23 cellular contexts compared by ENCODE assay signal in the genomic region with DNA sequence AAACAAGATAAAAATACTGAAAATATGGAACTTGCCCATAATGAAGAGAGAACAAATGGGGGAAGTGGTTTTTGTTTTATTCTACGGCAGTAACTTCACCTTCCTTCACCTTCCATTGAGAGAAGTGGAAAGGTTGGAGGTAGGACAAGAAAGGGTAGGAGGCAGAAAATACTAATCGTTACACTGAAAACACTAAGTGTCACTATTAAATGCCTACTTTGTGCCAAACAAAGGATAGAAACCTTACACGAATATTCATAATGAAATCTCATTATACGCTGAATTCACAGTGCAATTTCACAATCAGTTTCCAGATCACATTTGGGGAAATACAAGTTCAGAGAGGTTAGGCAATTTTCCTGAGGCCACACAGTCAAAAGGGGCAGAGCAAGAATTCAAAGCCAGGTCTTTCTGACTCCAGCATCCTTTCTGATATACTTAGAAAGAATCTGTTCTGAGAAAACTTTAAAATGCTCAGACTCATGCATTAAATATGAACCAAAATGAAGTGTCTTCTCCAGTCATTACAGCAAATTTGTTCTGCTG. TPM values are rescaled to one million over a fixed set of nuclear protein-coding genes. Genes with fewer than 3 reads are reported as not detected.
DNase-seq lines count a peak whose midpoint lies in the region; ATAC-seq and TF ChIP-seq lines count a peak whose summit lies in the region.
"Had no signal": no experiment of that assay in that cellular context is flagged by ENCODE, and none has a peak within 500 bp of the region (broad histone marks: within the 10 kb centered on the region; RNA-seq: fewer than 3 reads in every experiment).

No MANE protein-coding gene starts in this region.

- TF ChIP-seq EP300 in stomach (IDR thresholded peaks at IDR 0.05): no peak

- no peak overlapping the region for H3K27ac ChIP-seq in CD4-positive, alpha-beta memory T cell (ENCODE audit: low read depth, low read length)
- no peak overlapping the region for H3K27ac ChIP-seq in stomach
- H3K27ac ChIP-seq: left lung, neutrophil, right lobe of liver, SJSA1, transverse colon had no signal

- peaks cover 66% of the 10 kb centered on the region for H3K4me1 Mint-ChIP-seq in activated T-cell treated with anti-CD3 and anti-CD28 coated beads, Interleukin-2, amount 50 U/mL, for 4 hours (ENCODE audit: low read depth)
- H3K4me1 Mint-ChIP-seq in CD4-positive, alpha-beta memory T cell: peaks cover 24 to 51% (median 36%) of the 10 kb centered on the region in 4 donors
- peaks cover 66% of the 10 kb centered on the region for H3K4me1 Mint-ChIP-seq in activated CD4-positive, alpha-beta memory T cell treated with anti-CD3 and anti-CD28 coated beads for 36 hours (ENCODE audit: low read depth)
- peaks cover 73% of the 10 kb centered on the region for H3K4me1 Mint-ChIP-seq in dendritic cell treated with granulocyte-macrophage colony-stimulating factor and Interleukin-4, amounts not matched to agents 40 ng/mL and 50 ng/mL, for 4 days (ENCODE audit: low read depth)
- peaks cover 28 to 56% of the 10 kb centered on the region in 2 donors for H3K4me1 Mint-ChIP-seq in stimulated activated naive B cell treated with anti-CD40 and anti-IgM and Interleukin-4, amounts not matched to agents 10 μg/mL and 1 μg/mL and 100 μg/mL, for 72 hours

- H3K4me3 ChIP-seq in CD4-positive, alpha-beta memory T cell (ENCODE audit: low read length in 2 of 2): no peak overlapping the region
- H3K4me3 ChIP-seq in stomach: no peak overlapping the region
- H3K4me3 ChIP-seq: left lung, right lobe of liver, SJSA1, transverse colon had no signal

- peak; percentile 24 to 34 for ATAC-seq in activated T-cell treated with anti-CD3 and anti-CD28 coated beads, Interleukin-2, amount 50 U/mL, for 4 hours
- no peak for ATAC-seq in stimulated activated naive B cell treated with anti-CD40 and anti-IgM and Interleukin-4, amounts not matched to agents 10 μg/mL and 1 μg/mL and 100 μg/mL, for 72 hours (replicated peaks)
- ATAC-seq: activated CD4-positive, CD25-positive, alpha-beta regulatory T cell treated with anti-CD3 and anti-CD28 coated beads, Interleukin-2, amount 50 U/mL, for 24 hours; left lung; right lobe of liver had no signal

- intact Hi-C loops in CD4-positive, alpha-beta memory T cell (cut with micrococcal nuclease): no loop called here
- intact Hi-C loops in activated CD4-positive, alpha-beta memory T cell treated with anti-CD3 and anti-CD28 coated beads for 36 hours (cut with micrococcal nuclease): loop anchor here (1.0 to 5.0 kb wide), 7 partner anchors 13 to 326 kb away; no protein-coding TSS in a partner anchor
- intact Hi-C loops in dendritic cell treated with granulocyte-macrophage colony-stimulating factor and Interleukin-4, amounts not matched to agents 40 ng/mL and 50 ng/mL, for 4 days (cut with micrococcal nuclease): loop anchor here (5.0 kb wide), 1 partner anchor 239 kb away; no protein-coding TSS in a partner anchor
- intact Hi-C loops in stomach (cut with DNase I; ENCODE audit: low total_unique reads): no loop called here

- POLR2A ChIA-PET in CD4-positive, alpha-beta memory T cell (lab: Charles Lee; ENCODE audit: partially characterized antibody): no interaction called here
- POLR2A ChIA-PET in activated CD4-positive, alpha-beta memory T cell treated with anti-CD3 and anti-CD28 coated beads for 36 hours (lab: Charles Lee): interaction anchor here (3.4 kb wide), 1 partner anchor 13 kb away, joined by 25 read pairs; no protein-coding TSS in a partner anchor

- peaks cover 18% of the 10 kb centered on the region for H3K27me3 Mint-ChIP-seq in activated T-cell treated with anti-CD3 and anti-CD28 coated beads, Interleukin-2, amount 50 U/mL, for 4 hours (ENCODE audit: low read depth)
- peaks cover 12 to 22% of the 10 kb centered on the region in 2 donors for H3K27me3 Mint-ChIP-seq in CD4-positive, alpha-beta memory T cell
- no peaks in the 10 kb centered on the region for H3K27me3 Mint-ChIP-seq in activated CD4-positive, alpha-beta memory T cell treated with anti-CD3 and anti-CD28 coated beads for 36 hours
- H3K27me3 Mint-ChIP-seq in dendritic cell treated with granulocyte-macrophage colony-stimulating factor and Interleukin-4, amounts not matched to agents 40 ng/mL and 50 ng/mL, for 4 days: no peaks in the 10 kb centered on the region
- H3K27me3 Mint-ChIP-seq in stimulated activated naive B cell treated with anti-CD40 and anti-IgM and Interleukin-4, amounts not matched to agents 10 μg/mL and 1 μg/mL and 100 μg/mL, for 72 hours: peaks cover 28 to 37% of the 10 kb centered on the region in 2 donors

- H3K27ac Mint-ChIP-seq in CD4-positive, alpha-beta memory T cell: peak overlapping the region in 1 of 7 donors; percentile 43
- H3K27ac Mint-ChIP-seq in activated CD4-positive, alpha-beta memory T cell treated with anti-CD3 and anti-CD28 coated beads for 36 hours: peak overlapping the region; percentile 77
- peak overlapping the region; percentile 99 for H3K27ac Mint-ChIP-seq in dendritic cell treated with granulocyte-macrophage colony-stimulating factor and Interleukin-4, amounts not matched to agents 40 ng/mL and 50 ng/mL, for 4 days
- H3K27ac Mint-ChIP-seq in stimulated activated naive B cell treated with anti-CD40 and anti-IgM and Interleukin-4, amounts not matched to agents 10 μg/mL and 1 μg/mL and 100 μg/mL, for 72 hours: no peak overlapping the region
- H3K27ac Mint-ChIP-seq: H9 had no signal

- TF ChIP-seq CTCF in stomach (IDR thresholded peaks at IDR 0.05): no peak

- WGBS in stomach, 5 donors: 75 to 89% (median 80%) methylated on average over 4 of the region's 4 CpGs

- CTCF ChIA-PET in CD4-positive, alpha-beta memory T cell (lab: Charles Lee; ENCODE audit: partially characterized antibody): no interaction called here
- CTCF ChIA-PET in activated CD4-positive, alpha-beta memory T cell treated with anti-CD3 and anti-CD28 coated beads for 36 hours (lab: Charles Lee): no interaction called here

- peak overlapping the region; percentile 93 for H3K4me3 Mint-ChIP-seq in activated T-cell treated with anti-CD3 and anti-CD28 coated beads, Interleukin-2, amount 50 U/mL, for 4 hours
- H3K4me3 Mint-ChIP-seq in CD4-positive, alpha-beta memory T cell: peak overlapping the region in 6 of 8 donors; percentile 33 to 69 (median 48)
- peak overlapping the region; percentile 36 for H3K4me3 Mint-ChIP-seq in activated CD4-positive, alpha-beta memory T cell treated with anti-CD3 and anti-CD28 coated beads for 36 hours
- H3K4me3 Mint-ChIP-seq in dendritic cell treated with granulocyte-macrophage colony-stimulating factor and Interleukin-4, amounts not matched to agents 40 ng/mL and 50 ng/mL, for 4 days: peak overlapping the region; percentile 50
- no peak overlapping the region for H3K4me3 Mint-ChIP-seq in stimulated activated naive B cell treated with anti-CD40 and anti-IgM and Interleukin-4, amounts not matched to agents 10 μg/mL and 1 μg/mL and 100 μg/mL, for 72 hours
- H3K4me3 Mint-ChIP-seq: H9 had no signal

- peaks cover 20% of the 10 kb centered on the region for H3K36me3 Mint-ChIP-seq in activated T-cell treated with anti-CD3 and anti-CD28 coated beads, Interleukin-2, amount 50 U/mL, for 4 hours (ENCODE audit: insufficient read depth)
- peaks cover 12 to 17% of the 10 kb centered on the region in 2 donors for H3K36me3 Mint-ChIP-seq in CD4-positive, alpha-beta memory T cell
- peaks cover 21% of the 10 kb centered on the region for H3K36me3 Mint-ChIP-seq in activated CD4-positive, alpha-beta memory T cell treated with anti-CD3 and anti-CD28 coated beads for 36 hours
- H3K36me3 Mint-ChIP-seq in dendritic cell treated with granulocyte-macrophage colony-stimulating factor and Interleukin-4, amounts not matched to agents 40 ng/mL and 50 ng/mL, for 4 days (ENCODE audit: low read depth): peaks cover 57% of the 10 kb centered on the region
- H3K36me3 Mint-ChIP-seq in stimulated activated naive B cell treated with anti-CD40 and anti-IgM and Interleukin-4, amounts not matched to agents 10 μg/mL and 1 μg/mL and 100 μg/mL, for 72 hours: peaks cover 8 to 20% of the 10 kb centered on the region in 2 donors

- H3K9me3 ChIP-seq in CD4-positive, alpha-beta memory T cell (ENCODE audit: control insufficient read depth in 1 of 2, low read length in 2 of 2): no peaks in the 10 kb centered on the region
- no peaks in the 10 kb centered on the region for H3K9me3 ChIP-seq in stomach
- H3K9me3 ChIP-seq: Caco-2, left lung, neutrophil, right lobe of liver, SJSA1, transverse colon had no signal

- no peaks in the 10 kb centered on the region for H3K9me3 Mint-ChIP-seq in activated T-cell treated with anti-CD3 and anti-CD28 coated beads, Interleukin-2, amount 50 U/mL, for 4 hours
- H3K9me3 Mint-ChIP-seq in CD4-positive, alpha-beta memory T cell: peaks cover 0 to 2% (median 0%) of the 10 kb centered on the region in 8 donors
- no peaks in the 10 kb centered on the region for H3K9me3 Mint-ChIP-seq in activated CD4-positive, alpha-beta memory T cell treated with anti-CD3 and anti-CD28 coated beads for 36 hours
- H3K9me3 Mint-ChIP-seq in dendritic cell treated with granulocyte-macrophage colony-stimulating factor and Interleukin-4, amounts not matched to agents 40 ng/mL and 50 ng/mL, for 4 days: no peaks in the 10 kb centered on the region
- H3K9me3 Mint-ChIP-seq in stimulated activated naive B cell treated with anti-CD40 and anti-IgM and Interleukin-4, amounts not matched to agents 10 μg/mL and 1 μg/mL and 100 μg/mL, for 72 hours: peaks cover 2 to 3% of the 10 kb centered on the region in 2 donors
- H3K9me3 Mint-ChIP-seq: H9 had no signal

- no peak for DNase-seq in activated T-cell treated with anti-CD3 and anti-CD28 coated beads, Interleukin-2, amount 50 U/mL, for 4 hours
- DNase-seq in activated T-cell treated with anti-CD3 and anti-CD28 coated beads, Interleukin-2, amount 50 U/mL, for 1 hour: no peak
- DNase-seq in CD4-positive, alpha-beta memory T cell: no peak
- peak; percentile 57 for DNase-seq in activated CD4-positive, alpha-beta memory T cell treated with anti-CD3 and anti-CD28 coated beads for 36 hours
- DNase-seq in stomach: no peak
- no peak for DNase-seq in stimulated activated naive B cell treated with anti-CD40 and anti-IgM and Interleukin-4, amounts not matched to agents 10 μg/mL and 1 μg/mL and 100 μg/mL, for 72 hours
- DNase-seq: activated gamma-delta T cell treated with Interleukin-2 at 50 U/mL for 16 hours; aorta; Caco-2; effector memory CD4-positive, alpha-beta T cell; glutamatergic neuron; H9; left lung; mesenchymal stem cell; NCI-H1417 treated with DMSO at 0.1 percent for 48 hours; NCI-H2081; NCI-H226; right lobe of liver; transverse colon had no signal

- TF ChIP-seq POLR2A in stomach (IDR thresholded peaks at IDR 0.05): no peak

- H3K27me3 ChIP-seq in CD4-positive, alpha-beta memory T cell (ENCODE audit: insufficient read depth, low read length): no peaks in the 10 kb centered on the region
- H3K27me3 ChIP-seq in stomach: peaks cover 0 to 50% (median 15%) of the 10 kb centered on the region in 3 donors
- H3K27me3 ChIP-seq: right lobe of liver had no signal

- H3K36me3 ChIP-seq in CD4-positive, alpha-beta memory T cell (ENCODE audit: insufficient read depth, low read length): no peaks in the 10 kb centered on the region
- no peaks in the 10 kb centered on the region for H3K36me3 ChIP-seq in stomach
- H3K36me3 ChIP-seq: left lung, neutrophil, right lobe of liver, SJSA1, transverse colon had no signal

- H3K4me1 ChIP-seq in CD4-positive, alpha-beta memory T cell (ENCODE audit: insufficient read depth, low read length): peaks cover 29% of the 10 kb centered on the region
- peaks cover 0 to 18% (median 8%) of the 10 kb centered on the region in 4 donors for H3K4me1 ChIP-seq in stomach
- H3K4me1 ChIP-seq: Caco-2 had no signal

RNA-seq across cellular contexts. Expression of gene TIAM1, which starts 3.0 kb away (rescaled TPM):
- 100 to 1,000 TPM; 103 to 133 (median 132) TPM for total RNA-seq in activated T-cell treated with anti-CD3 and anti-CD28 coated beads, Interleukin-2, amount 50 U/mL, for 4 hours
- 100 to 1,000 TPM; 103 to 104 TPM for total RNA-seq in CD4-positive, alpha-beta memory T cell
- polyA plus RNA-seq in CD4-positive, alpha-beta memory T cell: 10 to 100 TPM; 22.5 to 31.4 TPM
- total RNA-seq in activated CD4-positive, alpha-beta memory T cell treated with anti-CD3 and anti-CD28 coated beads for 36 hours: 10 to 100 TPM; 74.8 to 74.9 TPM
- total RNA-seq in stomach: 10 to 100 TPM in 1 of 5 donors, 1 to 10 TPM in 4; 1.8 to 19.8 (median 4.1) TPM
- polyA plus RNA-seq in stomach: 1 to 10 TPM; 1.1 to 5.1 (median 1.8) TPM

Comparison
In these comparisons a context has a peak if more than half of its experiments do, and no peak if none do; other contexts are left out.
1. ATAC-seq: peak in activated T-cell treated with anti-CD3 and anti-CD28 coated beads, Interleukin-2, amount 50 U/mL, for 4 hours (2 of 2); none in stimulated activated naive B cell treated with anti-CD40 and anti-IgM and Interleukin-4, amounts not matched to agents 10 μg/mL and 1 μg/mL and 100 μg/mL, for 72 hours (0 of 2).
2. H3K4me3 Mint-ChIP-seq: peak in activated T-cell treated with anti-CD3 and anti-CD28 coated beads, Interleukin-2, amount 50 U/mL, for 4 hours (single experiment), CD4-positive, alpha-beta memory T cell (6 of 8), activated CD4-positive, alpha-beta memory T cell treated with anti-CD3 and anti-CD28 coated beads for 36 hours (single experiment) and dendritic cell treated with granulocyte-macrophage colony-stimulating factor and Interleukin-4, amounts not matched to agents 40 ng/mL and 50 ng/mL, for 4 days (single experiment); none in stimulated activated naive B cell treated with anti-CD40 and anti-IgM and Interleukin-4, amounts not matched to agents 10 μg/mL and 1 μg/mL and 100 μg/mL, for 72 hours (0 of 2).
3. intact Hi-C loops: an anchor here in activated CD4-positive, alpha-beta memory T cell treated with anti-CD3 and anti-CD28 coated beads for 36 hours (1.0 to 5.0 kb wide) and dendritic cell treated with granulocyte-macrophage colony-stimulating factor and Interleukin-4, amounts not matched to agents 40 ng/mL and 50 ng/mL, for 4 days (5.0 kb wide); none called in CD4-positive, alpha-beta memory T cell and stomach.